ENCODE assay signal across 19 cellular contexts in genomic region chr3:148173836-148174235, GRCh38.
DNase-seq lines count a peak whose midpoint lies in the region; ATAC-seq and TF ChIP-seq lines count a peak whose summit lies in the region.
"Had no signal": no experiment of that assay in that cellular context is flagged by ENCODE, and none has a peak within 500 bp of the region (broad histone marks: within the 10 kb centered on the region; RNA-seq: fewer than 3 reads in every experiment).

No MANE protein-coding gene starts in this region.

- H3K4me3 ChIP-seq in AG09309 (ENCODE audit: control insufficient read depth, low read depth, low read length), result no peak overlapping the region
- H3K4me3 ChIP-seq: coronary artery had no signal

- ATAC-seq in GM19397 (IDR thresholded peaks at IDR 0.05; ENCODE audit: unreplicated experiment) (peak; percentile 57), GM18505 (IDR thresholded peaks at IDR 0.05; ENCODE audit: unreplicated experiment) (no peak)
- no peak for ATAC-seq in stimulated activated naive CD8-positive, alpha-beta T cell treated with anti-CD3 and anti-CD28 coated beads, Interleukin-15, Interleukin-2, amounts not matched to agents 100 U/mL and 50 U/mL, for 24 hours
- ATAC-seq: activated T-helper 17 cell treated with anti-CD3 and anti-CD28 coated beads, Interleukin-2, amount 50 U/mL, for 72 hours; left cardiac atrium had no signal

- no peak for TF ChIP-seq CTCF in AG09309 (IDR thresholded peaks at IDR 0.05; ENCODE audit: control insufficient read depth, insufficient read depth, low read depth, low read length, missing control alignments)

- TF ChIP-seq POLR2A in GM18505 (IDR thresholded peaks at IDR 0.05; ENCODE audit: borderline replicate concordance, extremely low read depth, insufficient read depth, insufficient read length), result no peak

- DNase-seq in AG09309 (ENCODE audit: low read depth), result peak; percentile 7
- DNase-seq in MV-4-11 (lab: John Stamatoyannopoulos, UW), result peak; percentile 53
- DNase-seq in fibroblast of peridontal ligament (ENCODE audit: extremely low read depth), result peak; percentile 85
- no peak for DNase-seq in NCI-H146 (lab: John Stamatoyannopoulos, UW)
- DNase-seq in activated T-cell treated with anti-CD3 and anti-CD28 coated beads, Interleukin-2, amount 50 U/mL, for 48 hours, result no peak
- DNase-seq in stimulated activated naive CD8-positive, alpha-beta T cell treated with anti-CD3 and anti-CD28 coated beads, Interleukin-15, Interleukin-2, amounts not matched to agents 100 U/mL and 50 U/mL, for 24 hours, result no peak
- DNase-seq: 8988T; amniotic stem cell; CD4-positive, CD25-positive, alpha-beta regulatory T cell; DND-41; GOT3; hippocampal formation; IMR-90; left cardiac atrium; NCI-H1417 had no signal

Comparison
In these comparisons a context has a peak if more than half of its experiments do, and no peak if none do; other contexts are left out.
1. DNase-seq: peak in AG09309 (single experiment), MV-4-11 (single experiment) and fibroblast of peridontal ligament (single experiment); none in NCI-H146 (single experiment), activated T-cell treated with anti-CD3 and anti-CD28 coated beads, Interleukin-2, amount 50 U/mL, for 48 hours (0 of 2) and stimulated activated naive CD8-positive, alpha-beta T cell treated with anti-CD3 and anti-CD28 coated beads, Interleukin-15, Interleukin-2, amounts not matched to agents 100 U/mL and 50 U/mL, for 24 hours (single experiment).